25 cellular contexts compared by ENCODE assay signal in genomic region chr12:76464636-76465166, GRCh38.
"Had no signal": no experiment of that assay in that cellular context is flagged by ENCODE, and none has a peak within 500 bp of the region (broad histone marks: within the 10 kb centered on the region; RNA-seq: fewer than 3 reads in every experiment).

No MANE protein-coding gene starts in this region.

- ATAC-seq: activated CD4-positive, alpha-beta T cell treated with anti-CD3 and anti-CD28 coated beads for 36 hours; activated T-helper 17 cell treated with anti-CD3 and anti-CD28 coated beads, Interleukin-2, amount 50 U/mL, for 72 hours had no signal

- H3K27me3 ChIP-seq: Peyer's patch had no signal

- H3K36me3 ChIP-seq: Peyer's patch had no signal

- H3K27ac ChIP-seq: Peyer's patch, RWPE1, VCaP had no signal

- H3K27me3 Mint-ChIP-seq: activated CD4-positive, alpha-beta memory T cell treated with anti-CD3 and anti-CD28 coated beads, Interleukin-2, amount 10 ng/mL, durations not matched to agents 7 days and 5 days; activated CD4-positive, alpha-beta T cell treated with anti-CD3 and anti-CD28 coated beads for 36 hours; activated naive CD8-positive, alpha-beta T cell; activated T-helper 17 cell treated with anti-CD3 and anti-CD28 coated beads, Interleukin-2, amount 50 U/mL, for 72 hours; brain had no signal

- H3K4me1 ChIP-seq: Peyer's patch had no signal

- H3K4me3 ChIP-seq: Peyer's patch had no signal

- H3K36me3 Mint-ChIP-seq: activated naive CD8-positive, alpha-beta T cell had no signal

- H3K27ac Mint-ChIP-seq: activated CD4-positive, alpha-beta memory T cell treated with anti-CD3 and anti-CD28 coated beads, Interleukin-2, amount 10 ng/mL, durations not matched to agents 7 days and 5 days; activated CD4-positive, alpha-beta T cell treated with anti-CD3 and anti-CD28 coated beads for 36 hours; activated naive CD4-positive, alpha-beta T cell treated with anti-CD3 and anti-CD28 coated beads for 36 hours; activated naive CD8-positive, alpha-beta T cell; activated T-helper 17 cell treated with anti-CD3 and anti-CD28 coated beads, Interleukin-2, amount 50 U/mL, for 72 hours had no signal

- DNase-seq: activated CD4-positive, alpha-beta memory T cell treated with anti-CD3 and anti-CD28 coated beads, Interleukin-2, amount 10 ng/mL, durations not matched to agents 7 days and 5 days; activated CD4-positive, alpha-beta T cell treated with anti-CD3 and anti-CD28 coated beads for 36 hours; activated CD4-positive, alpha-beta T cell treated with anti-CD3 and anti-CD28 coated beads, Interleukin-2, amount 50 U/mL, for 1 hour; activated CD4-positive, CD25-positive, alpha-beta regulatory T cell; activated gamma-delta T cell; activated naive CD4-positive, alpha-beta T cell treated with anti-CD3 and anti-CD28 coated beads for 36 hours; activated T-cell treated with anti-CD3 and anti-CD28 coated beads for 4 hours; activated T-cell treated with anti-CD3 and anti-CD28 coated beads, Interleukin-2, amount 50 U/mL, for 48 hours; amygdala; cerebellar nuclear complex; MM.1S; NCI-H1105; NCI-H1436; NCI-H187; NCI-H2081; NCI-H446; NCI-H524; Peyer's patch; SHP77 treated with DMSO at 0.1 percent for 48 hours; T-helper 2 cell had no signal

- H3K4me3 Mint-ChIP-seq: activated CD4-positive, alpha-beta memory T cell treated with anti-CD3 and anti-CD28 coated beads, Interleukin-2, amount 10 ng/mL, durations not matched to agents 7 days and 5 days; activated CD4-positive, alpha-beta T cell treated with anti-CD3 and anti-CD28 coated beads for 36 hours; activated naive CD4-positive, alpha-beta T cell treated with anti-CD3 and anti-CD28 coated beads for 36 hours; activated naive CD8-positive, alpha-beta T cell; activated T-helper 17 cell treated with anti-CD3 and anti-CD28 coated beads, Interleukin-2, amount 50 U/mL, for 72 hours; brain had no signal

- H3K9me3 ChIP-seq: Peyer's patch had no signal
